Comparison of ENCODE assay signal across 18 cellular contexts in genomic region chr3:169641167-169641566, GRCh38. TPM values are rescaled to one million over a fixed set of nuclear protein-coding genes. Genes with fewer than 3 reads are reported as not detected.
"Had no signal": no experiment of that assay in that cellular context is flagged by ENCODE, and none has a peak within 500 bp of the region (broad histone marks: within the 10 kb centered on the region; RNA-seq: fewer than 3 reads in every experiment).

No MANE protein-coding gene starts in this region.

- H3K9me3 ChIP-seq: neutrophil, suprapubic skin, tibial artery, upper lobe of right lung, vagina had no signal

- H3K4me3 ChIP-seq: lung, right atrium auricular region, smooth muscle cell, suprapubic skin, tibial artery, upper lobe of right lung, vagina had no signal

- H3K4me1 ChIP-seq: foreskin keratinocyte, right atrium auricular region, suprapubic skin, tibial artery, upper lobe of right lung, vagina had no signal

- H3K36me3 ChIP-seq: neutrophil, right atrium auricular region, suprapubic skin, tibial artery, upper lobe of right lung, vagina had no signal

- H3K27me3 ChIP-seq: right atrium auricular region, tibial artery, upper lobe of right lung, vagina had no signal

- ATAC-seq: foreskin keratinocyte; left ventricle myocardium superior; naive thymus-derived CD8-positive, alpha-beta T cell; upper lobe of right lung had no signal

- FAIRE-seq: kidney had no signal

- H3K27ac ChIP-seq: foreskin keratinocyte, neutrophil, right atrium auricular region, suprapubic skin, tibial artery, upper lobe of right lung, vagina had no signal

- DNase-seq: foreskin keratinocyte; kidney; left cardiac atrium; left ventricle myocardium superior; mesenchymal stem cell; midbrain; naive thymus-derived CD8-positive, alpha-beta T cell; posterior cingulate gyrus; stimulated activated CD4-positive, alpha-beta T cell treated with anti-CD3 and anti-CD28 coated beads, Interleukin-2, amount 100 ng/mL, for 48 hours; stimulated activated naive CD4-positive, alpha-beta T cell treated with Interleukin-2 at 50 U/mL for 16 hours; tibial artery; upper lobe of right lung had no signal

RNA-seq across cellular contexts. Expression of gene MECOM, which starts 22.3 kb away (rescaled TPM):
- total RNA-seq: naive thymus-derived CD8-positive, alpha-beta T cell had no signal
- polyA plus RNA-seq: naive thymus-derived CD8-positive, alpha-beta T cell; smooth muscle cell had no signal
